In genomic region chr19:343451-343931, GRCh38 we compare ENCODE assay signal across 8 cellular contexts. TPM values are rescaled to one million over a fixed set of nuclear protein-coding genes. Genes with fewer than 3 reads are reported as not detected.
DNase-seq lines count a peak whose midpoint lies in the region; ATAC-seq and TF ChIP-seq lines count a peak whose summit lies in the region.

No MANE protein-coding gene starts in this region.

- TF ChIP-seq CTCF in A673 (conservative IDR thresholded peaks at IDR 0.05; ENCODE audit: low read depth, low read length), result no peak

- H3K4me3 ChIP-seq in A673 (ENCODE audit: low read depth, low read length, poor library complexity, severe bottlenecking), result peak overlapping the region; percentile 83
- peak overlapping the region; percentile 78 for H3K4me3 ChIP-seq in HUES6 (ENCODE audit: low read depth, low read length)
- H3K4me3 ChIP-seq in mononuclear cell (ENCODE audit: low read length), result peak overlapping the region; percentile 51

- peaks cover 26% of the 10 kb centered on the region for H3K4me1 ChIP-seq in A673 (ENCODE audit: insufficient read depth, low read length, poor library complexity, severe bottlenecking)
- H3K4me1 ChIP-seq in HUES6 (ENCODE audit: control insufficient read depth, insufficient read depth, low read length), result peaks cover 28% of the 10 kb centered on the region
- peaks cover 53% of the 10 kb centered on the region for H3K4me1 ChIP-seq in mononuclear cell (ENCODE audit: insufficient read depth, low read length)

- peaks cover 15% of the 10 kb centered on the region for H3K27me3 Mint-ChIP-seq in central memory CD8-positive, alpha-beta T cell

- peak overlapping the region; percentile 65 for H3K4me3 Mint-ChIP-seq in central memory CD8-positive, alpha-beta T cell

- peaks cover 8% of the 10 kb centered on the region for H3K36me3 Mint-ChIP-seq in central memory CD8-positive, alpha-beta T cell (ENCODE audit: insufficient read depth)

- H3K36me3 ChIP-seq in A673 (ENCODE audit: insufficient read depth, low read length, poor library complexity, severe bottlenecking) (peaks cover 4% of the 10 kb centered on the region), HUES6 (ENCODE audit: control insufficient read depth, insufficient read depth, low read length) (peaks cover 45% of the 10 kb centered on the region)

- intact Hi-C loops in A673 (cut with micrococcal nuclease; ENCODE audit: unreplicated experiment), result no loop called here

- no peaks in the 10 kb centered on the region for H3K9me3 ChIP-seq in A673 (ENCODE audit: low read depth, low read length, poor library complexity, severe bottlenecking)
- peaks cover 5% of the 10 kb centered on the region; the same call in 1 of the 2 replicates for H3K9me3 ChIP-seq in HUES6 (ENCODE audit: control insufficient read depth, insufficient read depth, low read depth, low read length)
- H3K9me3 ChIP-seq in mononuclear cell (ENCODE audit: low read depth, low read length), result no peaks in the 10 kb centered on the region

- peak overlapping the region; percentile 61 for H3K9ac ChIP-seq in HUES6 (ENCODE audit: low read length)

- H3K27ac ChIP-seq in A673 (ENCODE audit: low read depth, low read length, poor library complexity, severe bottlenecking) (peak overlapping the region; percentile 83), HUES6 (ENCODE audit: low read depth, low read length) (no peak overlapping the region)

- DNase-seq in A673 (ENCODE audit: low spot score) (peak; percentile 10), NCI-H1092 treated with DMSO at 0.1 percent for 48 hours (lab: John Stamatoyannopoulos, UW) (no peak), globus pallidus (ENCODE audit: low spot score) (no peak), iPS-NIHi7 (ENCODE audit: extremely low spot score) (no peak)
- DNase-seq in central memory CD8-positive, alpha-beta T cell (ENCODE audit: low spot score in 2 of 2), result no peak

- CTCF ChIA-PET in A673 (lab: Charles Lee), result interaction anchor here (1.1 kb wide), 1 partner anchor 118 kb away, joined by 3 read pairs; no protein-coding TSS in a partner anchor

- H3K27me3 ChIP-seq in A673 (replicated peaks; ENCODE audit: insufficient read depth, low read depth, low read length, poor library complexity) (no peaks in the 10 kb centered on the region), HUES6 (ENCODE audit: control insufficient read depth, insufficient read depth, low read length) (peaks cover 11% of the 10 kb centered on the region), mononuclear cell (ENCODE audit: insufficient read depth, low read length) (no peaks in the 10 kb centered on the region)

- POLR2A ChIA-PET in A673 (lab: Charles Lee; ENCODE audit: low non-redundant PET), result interaction anchor here (0.6 kb wide), 1 partner anchor 11 kb away, joined by 3 read pairs; no protein-coding TSS in a partner anchor

- H3K4me1 Mint-ChIP-seq in central memory CD8-positive, alpha-beta T cell, result peaks cover 59% of the 10 kb centered on the region

- H3K9me3 Mint-ChIP-seq in central memory CD8-positive, alpha-beta T cell, result no peaks in the 10 kb centered on the region

- BruUV-seq in A673 (replicated peaks; lab: Mats Ljungman, UMichigan), result TSS peak; percentile 32

- ATAC-seq in central memory CD8-positive, alpha-beta T cell (replicated peaks; ENCODE audit: extremely low read depth, poor library complexity, severe bottlenecking), result no peak
- ATAC-seq in GM18517 (IDR thresholded peaks at IDR 0.05; ENCODE audit: unreplicated experiment), result no peak

- H3K27ac Mint-ChIP-seq in central memory CD8-positive, alpha-beta T cell (ENCODE audit: low read depth), result peak overlapping the region; percentile 66

RNA-seq across cellular contexts. Expression of gene MIER2, which starts 1.1 kb away (rescaled TPM):
- 44.1 and 47.8 TPM in 2 replicates for total RNA-seq in A673 (2021)
- total RNA-seq in mononuclear cell, result 4.3 TPM

RNA-seq across cellular contexts. Expression of gene PLPP2, which starts 52.3 kb away (rescaled TPM):
- total RNA-seq in A673 (2021) (2.6 and 3.1 TPM in 2 replicates), mononuclear cell (under 0.01 TPM)
